ENCODE assay signal across 6 cellular contexts in the genomic region with DNA sequence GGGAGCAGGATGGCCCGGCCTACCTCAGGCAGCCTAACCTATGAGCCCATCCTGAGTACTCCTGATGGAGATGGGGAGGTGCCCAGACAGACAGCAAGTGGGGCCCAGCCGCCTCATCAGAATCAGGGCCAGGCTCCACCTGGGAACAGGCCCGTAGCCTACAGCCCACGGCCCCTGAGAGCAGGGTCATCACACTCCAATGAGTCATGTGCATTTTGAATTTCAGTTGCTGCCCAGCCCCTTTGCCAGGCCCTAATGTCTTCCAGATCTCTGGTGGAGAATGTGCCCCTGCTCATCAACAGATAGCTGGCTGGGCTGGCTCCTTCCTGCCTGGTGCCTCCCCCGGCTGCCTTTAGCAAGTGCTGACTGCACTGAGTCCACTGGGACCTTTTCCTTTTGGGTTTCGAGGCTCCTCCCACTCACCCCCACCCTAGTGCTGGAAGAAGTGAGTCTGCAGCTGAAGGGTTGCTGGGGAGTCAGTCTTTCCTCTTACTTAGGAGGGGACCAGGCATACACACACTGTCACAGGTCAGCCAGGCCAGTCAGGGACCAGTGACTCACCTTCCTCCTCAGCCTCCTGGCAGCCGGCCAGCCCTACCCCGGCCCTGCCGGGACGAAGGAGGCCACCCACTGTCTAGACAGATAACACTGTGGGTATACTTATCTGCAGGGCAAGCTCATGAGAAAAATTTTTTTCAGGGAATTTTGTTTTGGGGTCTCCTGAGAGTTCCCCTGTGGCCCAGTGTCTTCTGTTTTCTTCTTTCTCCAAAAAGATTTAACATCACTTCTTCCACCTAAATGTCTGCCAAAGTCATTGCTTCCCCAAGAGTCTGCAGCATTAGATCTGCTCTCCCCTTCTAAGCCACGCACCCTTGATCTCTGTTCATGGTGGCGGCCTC. TPM values are rescaled to one million over a fixed set of nuclear protein-coding genes. Genes with fewer than 3 reads are reported as not detected.
DNase-seq lines count a peak whose midpoint lies in the region.

No MANE protein-coding gene starts in this region.

- peak; percentile 62 for DNase-seq in NK-92 treated with Interleukin-12 subunit alpha and Interleukin-12 subunit beta, amount 100 ng/mL, for 24 hours (lab: John Stamatoyannopoulos, UW)
- DNase-seq in NK-92 (lab: John Stamatoyannopoulos, UW; ENCODE audit: unreplicated experiment), result no peak
- peak; percentile 31 to 80 for DNase-seq in activated CD4-positive, alpha-beta T cell treated with anti-CD3 and anti-CD28 coated beads, Interleukin-2, amount 50 U/mL, for 24 hours (ENCODE audit: low read depth in 1 of 2, low spot score in 1 of 2)
- DNase-seq in cardiac septum (ENCODE audit: low spot score), result peak; percentile 85
- peak; percentile 58 to 65 for DNase-seq in stimulated activated CD8-positive, alpha-beta memory T cell treated with anti-CD3 and anti-CD28 coated beads, Interleukin-15, amount 100 ng/mL, for 4 hours (ENCODE audit: low read depth in 2 of 2)
- no peak for DNase-seq in NCI-H774 (lab: John Stamatoyannopoulos, UW)

- intact Hi-C loops in cardiac septum (cut with DNase I), result no loop called here

RNA-seq across cellular contexts. Expression of gene ASIC3, which starts 9.1 kb away (rescaled TPM):
- 5.2 TPM for total RNA-seq in cardiac septum

RNA-seq across cellular contexts. Expression of gene ABCB8, which starts 10.9 kb away (rescaled TPM):
- total RNA-seq in cardiac septum, result 28.5 TPM

RNA-seq across cellular contexts. Expression of gene ATG9B, which starts 14.9 kb away (rescaled TPM):
- 0.13 TPM for total RNA-seq in cardiac septum

RNA-seq across cellular contexts. Expression of gene CDK5, which starts 18.5 kb away (rescaled TPM):
- total RNA-seq in cardiac septum, result 9.4 TPM

RNA-seq across cellular contexts. Expression of gene SLC4A2, which starts 20.2 kb away (rescaled TPM):
- 83.4 TPM for total RNA-seq in cardiac septum

Comparison
In these comparisons a context has a peak if more than half of its experiments do, and no peak if none do; other contexts are left out.
1. DNase-seq: peak in NK-92 treated with Interleukin-12 subunit alpha and Interleukin-12 subunit beta, amount 100 ng/mL, for 24 hours (single experiment), activated CD4-positive, alpha-beta T cell treated with anti-CD3 and anti-CD28 coated beads, Interleukin-2, amount 50 U/mL, for 24 hours (2 of 2), cardiac septum (single experiment) and stimulated activated CD8-positive, alpha-beta memory T cell treated with anti-CD3 and anti-CD28 coated beads, Interleukin-15, amount 100 ng/mL, for 4 hours (2 of 2); none in NK-92 (single experiment) and NCI-H774 (single experiment).